In genomic region chr5:173633304-173633703, GRCh38 we compare ENCODE assay signal across 1 cellular context.
TF ChIP-seq lines count a peak whose summit lies in the region.

No MANE protein-coding gene starts in this region.

TF ChIP-seq in H1, 55 proteins besides CTCF, POLR2A, EP300 and RAD21:
- TF ChIP-seq RNF2 (IDR thresholded peaks at IDR 0.05; ENCODE audit: borderline replicate concordance, low read depth, low read length, missing control alignments, poor library complexity, severe bottlenecking) (no peak), CHD1 (IDR thresholded peaks at IDR 0.05; ENCODE audit: low read depth, low read length) (no peak), E2F6 (IDR thresholded peaks at IDR 0.05) (no peak), NRF1 (IDR thresholded peaks at IDR 0.05; ENCODE audit: low read depth, low read length) (no peak), SIN3A (conservative IDR thresholded peaks at IDR 0.05 in 1 of 2, IDR thresholded peaks at IDR 0.05 in 1 of 2; ENCODE audit: low read depth in 1 of 2, low read length in 2 of 2) (no peak), SIRT6 (IDR thresholded peaks at IDR 0.05; ENCODE audit: low read length) (no peak)
TF ChIP-seq in H1: peak in this region for 0.
